In genomic region chr6:73460044-73460443, GRCh38 we compare ENCODE assay signal across 13 cellular contexts. TPM values are rescaled to one million over a fixed set of nuclear protein-coding genes. Genes with fewer than 3 reads are reported as not detected.
DNase-seq lines count a peak whose midpoint lies in the region; ATAC-seq and TF ChIP-seq lines count a peak whose summit lies in the region.
"Had no signal": no experiment of that assay in that cellular context is flagged by ENCODE, and none has a peak within 500 bp of the region (broad histone marks: within the 10 kb centered on the region; RNA-seq: fewer than 3 reads in every experiment).

No MANE protein-coding gene starts in this region.

- no peaks in the 10 kb centered on the region for H3K27me3 Mint-ChIP-seq in stimulated activated naive CD8-positive, alpha-beta T cell treated with anti-CD3 and anti-CD28 coated beads, Interleukin-15, Interleukin-2, amounts not matched to agents 100 ng/mL and 50 ng/mL, for 24 hours
- no peaks in the 10 kb centered on the region for H3K27me3 Mint-ChIP-seq in activated CD8-positive, alpha-beta T cell treated with anti-CD3 and anti-CD28 coated beads for 36 hours
- H3K27me3 Mint-ChIP-seq in memory B cell: no peaks in the 10 kb centered on the region

- H3K4me3 Mint-ChIP-seq in stimulated activated naive CD8-positive, alpha-beta T cell treated with anti-CD3 and anti-CD28 coated beads, Interleukin-15, Interleukin-2, amounts not matched to agents 100 ng/mL and 50 ng/mL, for 24 hours: peak overlapping the region; percentile 28
- peak overlapping the region; percentile 91 for H3K4me3 Mint-ChIP-seq in activated CD8-positive, alpha-beta T cell treated with anti-CD3 and anti-CD28 coated beads for 36 hours
- H3K4me3 Mint-ChIP-seq in memory B cell: peak overlapping the region; percentile 41

- no peak for ATAC-seq in stimulated activated naive CD8-positive, alpha-beta T cell treated with anti-CD3 and anti-CD28 coated beads, Interleukin-15, Interleukin-2, amounts not matched to agents 100 U/mL and 50 U/mL, for 24 hours
- ATAC-seq in activated CD8-positive, alpha-beta T cell treated with anti-CD3 and anti-CD28 coated beads for 36 hours: no peak
- no peak for ATAC-seq in memory B cell (ENCODE audit: low read depth)
- ATAC-seq in gastroesophageal sphincter: no peak
- no peak for ATAC-seq in SK-N-SH treated with all-trans-retinoic acid at 6 μM for 48 hours
- ATAC-seq in lower lobe of right lung: no peak
- ATAC-seq: left lung had no signal

- TF ChIP-seq POLR2A in gastroesophageal sphincter (IDR thresholded peaks at IDR 0.05): no peak

- no peak for TF ChIP-seq CTCF in activated CD8-positive, alpha-beta T cell treated with anti-CD3 and anti-CD28 coated beads for 36 hours (IDR thresholded peaks at IDR 0.05)
- TF ChIP-seq CTCF in gastroesophageal sphincter (IDR thresholded peaks at IDR 0.05) (no peak), lower lobe of right lung (IDR thresholded peaks at IDR 0.05) (no peak)

- H3K4me1 ChIP-seq in gastroesophageal sphincter (peaks cover 0 to 33% (median 0%) of the 10 kb centered on the region in 3 donors), lower lobe of right lung (peaks cover 40% of the 10 kb centered on the region)

- TF ChIP-seq EP300 in gastroesophageal sphincter (IDR thresholded peaks at IDR 0.05): no peak

- H3K36me3 ChIP-seq in gastroesophageal sphincter (peaks cover 0 to 9% of the 10 kb centered on the region in 2 donors), lower lobe of right lung (peaks cover 8% of the 10 kb centered on the region)
- H3K36me3 ChIP-seq: colonic mucosa, left lung had no signal

- CTCF ChIA-PET in activated CD8-positive, alpha-beta T cell treated with anti-CD3 and anti-CD28 coated beads for 36 hours (lab: Charles Lee): interaction anchor here (1.7 kb wide), 1 partner anchor 54 kb away, joined by 3 read pairs; no protein-coding TSS in a partner anchor

- POLR2A ChIA-PET in activated CD8-positive, alpha-beta T cell treated with anti-CD3 and anti-CD28 coated beads for 36 hours (lab: Charles Lee): interaction anchor here (1.1 to 5.4 kb wide), 5 partner anchors 8 to 62 kb away, joined by 3 to 73 read pairs (median 22); partner anchors contain the start of genes CGAS and EEF1A1

- H3K4me1 Mint-ChIP-seq in stimulated activated naive CD8-positive, alpha-beta T cell treated with anti-CD3 and anti-CD28 coated beads, Interleukin-15, Interleukin-2, amounts not matched to agents 100 ng/mL and 50 ng/mL, for 24 hours (ENCODE audit: low read depth): peaks cover 44% of the 10 kb centered on the region
- peaks cover 38% of the 10 kb centered on the region for H3K4me1 Mint-ChIP-seq in activated CD8-positive, alpha-beta T cell treated with anti-CD3 and anti-CD28 coated beads for 36 hours (ENCODE audit: low read depth)
- peaks cover 5% of the 10 kb centered on the region for H3K4me1 Mint-ChIP-seq in memory B cell

- no peak overlapping the region for H3K4me3 ChIP-seq in gastroesophageal sphincter
- no peak overlapping the region for H3K4me3 ChIP-seq in lower lobe of right lung
- H3K4me3 ChIP-seq: colonic mucosa had no signal

- no peaks in the 10 kb centered on the region for H3K9me3 Mint-ChIP-seq in stimulated activated naive CD8-positive, alpha-beta T cell treated with anti-CD3 and anti-CD28 coated beads, Interleukin-15, Interleukin-2, amounts not matched to agents 100 ng/mL and 50 ng/mL, for 24 hours
- H3K9me3 Mint-ChIP-seq in activated CD8-positive, alpha-beta T cell treated with anti-CD3 and anti-CD28 coated beads for 36 hours: no peaks in the 10 kb centered on the region
- H3K9me3 Mint-ChIP-seq in memory B cell: no peaks in the 10 kb centered on the region

- no peaks in the 10 kb centered on the region for H3K27me3 ChIP-seq in gastroesophageal sphincter
- H3K27me3 ChIP-seq in lower lobe of right lung (ENCODE audit: low read depth): no peaks in the 10 kb centered on the region
- H3K27me3 ChIP-seq: colonic mucosa, left lung, tibial nerve had no signal

- H3K36me3 Mint-ChIP-seq in stimulated activated naive CD8-positive, alpha-beta T cell treated with anti-CD3 and anti-CD28 coated beads, Interleukin-15, Interleukin-2, amounts not matched to agents 100 ng/mL and 50 ng/mL, for 24 hours (ENCODE audit: low read depth): peaks cover 8% of the 10 kb centered on the region
- peaks cover 19% of the 10 kb centered on the region for H3K36me3 Mint-ChIP-seq in activated CD8-positive, alpha-beta T cell treated with anti-CD3 and anti-CD28 coated beads for 36 hours (ENCODE audit: low read depth)
- H3K36me3 Mint-ChIP-seq in memory B cell: no peaks in the 10 kb centered on the region

- no peak for DNase-seq in stimulated activated naive CD8-positive, alpha-beta T cell treated with anti-CD3 and anti-CD28 coated beads, Interleukin-15, Interleukin-2, amounts not matched to agents 100 U/mL and 50 U/mL, for 24 hours
- no peak for DNase-seq in activated CD8-positive, alpha-beta T cell treated with anti-CD3 and anti-CD28 coated beads for 36 hours
- DNase-seq in memory B cell (ENCODE audit: low spot score in 2 of 2) (no peak), AG20443 (ENCODE audit: low spot score) (no peak), lower lobe of right lung (no peak)
- DNase-seq: colonic mucosa, foreskin melanocyte, left lung, NCI-H187 had no signal

- H3K27ac Mint-ChIP-seq in stimulated activated naive CD8-positive, alpha-beta T cell treated with anti-CD3 and anti-CD28 coated beads, Interleukin-15, Interleukin-2, amounts not matched to agents 100 ng/mL and 50 ng/mL, for 24 hours: peak overlapping the region; percentile 45
- peak overlapping the region; percentile 96 for H3K27ac Mint-ChIP-seq in activated CD8-positive, alpha-beta T cell treated with anti-CD3 and anti-CD28 coated beads for 36 hours
- H3K27ac Mint-ChIP-seq in memory B cell: no peak overlapping the region

- WGBS in gastroesophageal sphincter (ENCODE audit: low coverage in 1 of 2), 2 donors: 46 to 79% methylated on average over 2 to 3 of the region's 5 CpGs

- H3K9me3 ChIP-seq in gastroesophageal sphincter (no peaks in the 10 kb centered on the region), lower lobe of right lung (no peaks in the 10 kb centered on the region)
- H3K9me3 ChIP-seq: colonic mucosa, left lung, tibial nerve had no signal

- H3K27ac ChIP-seq in gastroesophageal sphincter: no peak overlapping the region
- no peak overlapping the region for H3K27ac ChIP-seq in lower lobe of right lung

- intact Hi-C loops in activated CD8-positive, alpha-beta T cell treated with anti-CD3 and anti-CD28 coated beads for 36 hours (cut with micrococcal nuclease): loop anchor here (5.0 kb wide), 1 partner anchor 47 kb away; no protein-coding TSS in a partner anchor
- intact Hi-C loops in lower lobe of right lung (cut with DNase I): no loop called here

TF ChIP-seq in SK-N-SH treated with all-trans-retinoic acid at 6 μM for 48 hours, 23 proteins besides CTCF, POLR2A, EP300 and RAD21:
- TF ChIP-seq PATZ1 (CRISPR knock-in tag; IDR thresholded peaks at IDR 0.05; ENCODE audit: borderline replicate concordance): no peak
- no peak for TF ChIP-seq GLIS3 (CRISPR knock-in tag; IDR thresholded peaks at IDR 0.05)
- TF ChIP-seq ZNF8 (CRISPR knock-in tag; IDR thresholded peaks at IDR 0.05): no peak
- no peak for TF ChIP-seq POU6F1 (CRISPR knock-in tag; IDR thresholded peaks at IDR 0.05; ENCODE audit: borderline replicate concordance, low read depth)

RNA-seq across cellular contexts. Expression of gene MTO1, which starts 1.5 kb away (rescaled TPM):
- total RNA-seq in activated CD8-positive, alpha-beta T cell treated with anti-CD3 and anti-CD28 coated beads for 36 hours: 10 to 100 TPM; 42.1 to 43.2 TPM
- total RNA-seq in gastroesophageal sphincter: 10 to 100 TPM; 25.2 to 30.3 (median 29.4) TPM
- 25.7 TPM for total RNA-seq in lower lobe of right lung

RNA-seq across cellular contexts. Expression of gene CGAS, which starts 7.9 kb away (rescaled TPM):
- total RNA-seq in activated CD8-positive, alpha-beta T cell treated with anti-CD3 and anti-CD28 coated beads for 36 hours: 10 to 100 TPM; 21.1 to 23.2 TPM
- total RNA-seq in gastroesophageal sphincter (1 to 10 TPM; 3.4 to 5.5 (median 4.4) TPM), lower lobe of right lung (10.4 TPM)

Comparison
In these comparisons a context has a peak if more than half of its experiments do, and no peak if none do; other contexts are left out.
1. H3K4me3 Mint-ChIP-seq: peak in every context shown above with its lines; median percentile 91 in activated CD8-positive, alpha-beta T cell treated with anti-CD3 and anti-CD28 coated beads for 36 hours; 41 in memory B cell; 28 in stimulated activated naive CD8-positive, alpha-beta T cell treated with anti-CD3 and anti-CD28 coated beads, Interleukin-15, Interleukin-2, amounts not matched to agents 100 ng/mL and 50 ng/mL, for 24 hours.